2 cellular contexts compared by ENCODE assay signal in genomic region chr11:82398300-82398815, GRCh38.
TF ChIP-seq lines count a peak whose summit lies in the region.

No MANE protein-coding gene starts in this region.

TF ChIP-seq in H1, 55 proteins besides CTCF, POLR2A, EP300 and RAD21 (continued from another document):
- no peak for TF ChIP-seq NRF1 (IDR thresholded peaks at IDR 0.05; ENCODE audit: low read depth, low read length)

TF ChIP-seq in HepG2, 621 proteins besides CTCF, POLR2A, EP300 and RAD21 (continued from another document and continues in another):
- TF ChIP-seq AGO1 (IDR thresholded peaks at IDR 0.05; ENCODE audit: low read depth, low read length, poor library complexity, severe bottlenecking), result no peak
- TF ChIP-seq MAFK (conservative IDR thresholded peaks at IDR 0.05 in 1 of 2, IDR thresholded peaks at IDR 0.05 in 1 of 2; ENCODE audit: low read length in 2 of 2), result peak; percentile 32 to 38; a peak in 2 of 4 replicates
- TF ChIP-seq TFE3 (CRISPR knock-in tag; IDR thresholded peaks at IDR 0.05), result 0 out of 2 replicates have a peak, but pooled peaks have one; percentile 25
- TF ChIP-seq MAFF (IDR thresholded peaks at IDR 0.05; ENCODE audit: low read depth, low read length), result peak; percentile 44; the same call in 1 of the 2 replicates
- TF ChIP-seq ZNF570 (CRISPR knock-in tag; IDR thresholded peaks at IDR 0.05; ENCODE audit: borderline replicate concordance), result no peak
- no peak for TF ChIP-seq ZNF234 (CRISPR knock-in tag; conservative IDR thresholded peaks at IDR 0.05)
- no peak for TF ChIP-seq ZNF207 (IDR thresholded peaks at IDR 0.05; ENCODE audit: borderline replicate concordance)
- TF ChIP-seq NCOR1 (IDR thresholded peaks at IDR 0.05; ENCODE audit: borderline replicate concordance, low read length), result peak; percentile 49; the same call in 1 of the 2 replicates
- no peak for TF ChIP-seq PLRG1 (conservative IDR thresholded peaks at IDR 0.05)
- TF ChIP-seq ATF6 (CRISPR knock-in tag; conservative IDR thresholded peaks at IDR 0.05), result no peak
- peak; percentile 51 for TF ChIP-seq ARID5B (CRISPR knock-in tag; IDR thresholded peaks at IDR 0.05)
- 0 out of 2 replicates have a peak, but pooled peaks have one; percentile 21 for TF ChIP-seq ZNF614 (CRISPR knock-in tag; IDR thresholded peaks at IDR 0.05; ENCODE audit: borderline replicate concordance)
- no peak for TF ChIP-seq KLF11 (CRISPR knock-in tag; IDR thresholded peaks at IDR 0.05)
- peak; percentile 37; the same call in 1 of the 2 replicates for TF ChIP-seq PAXIP1 (CRISPR knock-in tag; conservative IDR thresholded peaks at IDR 0.05)
- peak; percentile 32; the same call in 1 of the 2 replicates for TF ChIP-seq ZNF644 (CRISPR knock-in tag; IDR thresholded peaks at IDR 0.05; ENCODE audit: low read depth)
- TF ChIP-seq ZKSCAN5 (CRISPR knock-in tag; IDR thresholded peaks at IDR 0.05), result no peak
- no peak for TF ChIP-seq ZNF382 (CRISPR knock-in tag; IDR thresholded peaks at IDR 0.05; ENCODE audit: borderline replicate concordance)
- no peak for TF ChIP-seq ATF7 (IDR thresholded peaks at IDR 0.05)
- no peak for TF ChIP-seq ATF7 (CRISPR knock-in tag; IDR thresholded peaks at IDR 0.05)
- TF ChIP-seq AKNA (CRISPR knock-in tag; IDR thresholded peaks at IDR 0.05; ENCODE audit: borderline replicate concordance), result no peak
- no peak for TF ChIP-seq ZNF253 (CRISPR knock-in tag; IDR thresholded peaks at IDR 0.05; ENCODE audit: borderline replicate concordance)
- no peak for TF ChIP-seq HNRNPLL (IDR thresholded peaks at IDR 0.05; ENCODE audit: low read depth, low read length, poor library complexity, severe bottlenecking)
- TF ChIP-seq MED1 (CRISPR knock-in tag; IDR thresholded peaks at IDR 0.05), result 0 out of 2 replicates have a peak, but pooled peaks have one; percentile 15
- TF ChIP-seq ZNF547 (CRISPR knock-in tag; IDR thresholded peaks at IDR 0.05), result no peak
- TF ChIP-seq ELF3 (CRISPR knock-in tag; IDR thresholded peaks at IDR 0.05), result peak; percentile 75; the same call in 1 of the 2 replicates
- TF ChIP-seq ZNF232 (CRISPR knock-in tag; IDR thresholded peaks at IDR 0.05; ENCODE audit: borderline replicate concordance), result no peak
- TF ChIP-seq CEBPG (CRISPR knock-in tag; IDR thresholded peaks at IDR 0.05), result peak; percentile 8; the same call in 1 of the 2 replicates
- no peak for TF ChIP-seq JUNB (CRISPR knock-in tag; IDR thresholded peaks at IDR 0.05; ENCODE audit: borderline replicate concordance)
- TF ChIP-seq HNF4A (CRISPR knock-in tag; IDR thresholded peaks at IDR 0.05), result peak; percentile 47
- TF ChIP-seq NFE2L1 (CRISPR knock-in tag; IDR thresholded peaks at IDR 0.05; ENCODE audit: borderline replicate concordance), result no peak
- TF ChIP-seq ZNF143 (CRISPR knock-in tag; IDR thresholded peaks at IDR 0.05), result no peak
- TF ChIP-seq ZNF709 (CRISPR knock-in tag; IDR thresholded peaks at IDR 0.05), result no peak
- peak; percentile 54 for TF ChIP-seq FOSL2 (CRISPR knock-in tag; IDR thresholded peaks at IDR 0.05)
- peak; percentile 89 for TF ChIP-seq ZNF362 (CRISPR knock-in tag; IDR thresholded peaks at IDR 0.05; ENCODE audit: borderline replicate concordance)
- peak; percentile 65; the same call in 1 of the 2 replicates for TF ChIP-seq ZNF770 (CRISPR knock-in tag; IDR thresholded peaks at IDR 0.05)
- TF ChIP-seq MAX (IDR thresholded peaks at IDR 0.05), result peak; percentile 42; the same call in 1 of the 2 replicates
- 0 out of 2 replicates have a peak, but pooled peaks have one; percentile 25 for TF ChIP-seq TARDBP (CRISPR knock-in tag; IDR thresholded peaks at IDR 0.05)
- no peak for TF ChIP-seq FOXP1 (IDR thresholded peaks at IDR 0.05)
- peak; percentile 47 for TF ChIP-seq FOXP1 (CRISPR knock-in tag; IDR thresholded peaks at IDR 0.05)
- TF ChIP-seq ZBTB7B (CRISPR knock-in tag; IDR thresholded peaks at IDR 0.05), result no peak
